Comparison of ENCODE assay signal across 8 cellular contexts in genomic region chrX:71366674-71367256, GRCh38. TPM values are rescaled to one million over a fixed set of nuclear protein-coding genes. Genes with fewer than 3 reads are reported as not detected.
DNase-seq lines count a peak whose midpoint lies in the region; ATAC-seq and TF ChIP-seq lines count a peak whose summit lies in the region.

No MANE protein-coding gene starts in this region.

- peaks cover 9% of the 10 kb centered on the region for H3K4me1 ChIP-seq in ACC112 (ENCODE audit: control insufficient read depth, insufficient read depth, low read length, unreplicated experiment)
- H3K4me1 ChIP-seq in muscle layer of colon (ENCODE audit: insufficient read depth, low read length), result peaks cover 12% of the 10 kb centered on the region
- H3K4me1 ChIP-seq in transverse colon, result peaks cover 7 to 16% (median 9%) of the 10 kb centered on the region in 4 donors

- peak overlapping the region; percentile 70 for H3K9ac ChIP-seq in muscle layer of colon (ENCODE audit: low read length)

- H3K4me3 ChIP-seq in ACC112 (ENCODE audit: low read depth, low read length), result peak overlapping the region; percentile 93
- H3K4me3 ChIP-seq in muscle layer of colon (ENCODE audit: low read depth in 1 of 2, low read length in 2 of 2), result peak overlapping the region; percentile 58 to 77
- H3K4me3 ChIP-seq in transverse colon, result peak overlapping the region; percentile 51 to 76 (median 66)

- peak; percentile 7 for DNase-seq in LHCN-M2 (ENCODE audit: low read depth)
- peak; percentile 6 for DNase-seq in activated T-cell treated with anti-CD3 and anti-CD28 coated beads for 1 hour (ENCODE audit: low read depth)
- no peak for DNase-seq in epithelial cell of prostate (ENCODE audit: low read depth, low spot score)
- peak; percentile 19 for DNase-seq in transverse colon
- DNase-seq in NOMO-1 treated with dmso at 0.1 percent for 144 hours (lab: John Stamatoyannopoulos, UW; ENCODE audit: unreplicated experiment), result no peak

- WGBS in transverse colon (ENCODE audit: low coverage in 1 of 2), 2 donors, result 0 to 59% methylated on average over 2 to 36 of the region's 36 CpGs

- peak overlapping the region; percentile 92 for H3K27ac ChIP-seq in ACC112 (ENCODE audit: low read depth, low read length)
- H3K27ac ChIP-seq in epithelial cell of prostate, result peak overlapping the region; percentile 87
- H3K27ac ChIP-seq in muscle layer of colon (ENCODE audit: low read depth, low read length), result peak overlapping the region; percentile 75
- H3K27ac ChIP-seq in transverse colon, result peak overlapping the region; percentile 89 to 96 (median 94)

- no peaks in the 10 kb centered on the region for H3K9me3 ChIP-seq in muscle layer of colon (ENCODE audit: low read length)
- no peaks in the 10 kb centered on the region for H3K9me3 ChIP-seq in transverse colon

- no peak for TF ChIP-seq POLR2A in transverse colon (IDR thresholded peaks at IDR 0.05)

- H2AFZ ChIP-seq in ACC112 (ENCODE audit: low read length, unreplicated experiment), result no peak overlapping the region

- peaks cover 3% of the 10 kb centered on the region; the same call in 1 of the 2 replicates for H3K36me3 ChIP-seq in ACC112 (ENCODE audit: insufficient read depth, low read length)
- H3K36me3 ChIP-seq in muscle layer of colon (ENCODE audit: insufficient read depth, low read length), result peaks cover 7% of the 10 kb centered on the region
- no peaks in the 10 kb centered on the region for H3K36me3 ChIP-seq in transverse colon

- H3K27me3 ChIP-seq in ACC112 (ENCODE audit: insufficient read depth, low read length) (no peaks in the 10 kb centered on the region), muscle layer of colon (ENCODE audit: control insufficient read depth in 1 of 2, insufficient read depth in 2 of 2, low read length in 2 of 2) (no peaks in the 10 kb centered on the region), transverse colon (no peaks in the 10 kb centered on the region)

- peak; percentile 8 for ATAC-seq in GM19025 (IDR thresholded peaks at IDR 0.05; ENCODE audit: low read depth, unreplicated experiment)

- no peak for TF ChIP-seq CTCF in transverse colon (IDR thresholded peaks at IDR 0.05)

- in situ Hi-C loops in transverse colon (cut with MboI; ENCODE audit: low pct_ligation_motif_present in 1 of 4, low pct_unique_long_range_greater_than_20kb in 1 of 4, low sequenced_read_pairs in 3 of 4), result no loop called here

- H3K79me2 ChIP-seq in ACC112 (ENCODE audit: control insufficient read depth, insufficient read depth, low read length, unreplicated experiment), result peaks cover 29% of the 10 kb centered on the region

- no peak for TF ChIP-seq EP300 in transverse colon (IDR thresholded peaks at IDR 0.05; ENCODE audit: low read depth)

- intact Hi-C loops in transverse colon (cut with DNase I; ENCODE audit: low total_unique reads), result no loop called here

RNA-seq across cellular contexts. Expression of gene TAF1, which starts 0.6 kb away (rescaled TPM):
- 13.0 and 17.1 TPM in 2 replicates for total RNA-seq in LHCN-M2 (2014; rRNA removed)
- 8.0 TPM for polyA plus RNA-seq in LHCN-M2 (2012)
- 10 to 100 TPM; 35.2 to 65.4 (median 39.3) TPM for total RNA-seq in transverse colon

Comparison
In these comparisons a context has a peak if more than half of its experiments do, and no peak if none do; other contexts are left out.
1. DNase-seq: peak in LHCN-M2 (single experiment), activated T-cell treated with anti-CD3 and anti-CD28 coated beads for 1 hour (single experiment) and transverse colon (single experiment); none in epithelial cell of prostate (single experiment) and NOMO-1 treated with dmso at 0.1 percent for 144 hours (single experiment).
2. Peak in every context shown above with its lines, with median percentiles within 50 percentile points of each other: H3K27ac ChIP-seq and H3K4me3 ChIP-seq.